8 cellular contexts compared by ENCODE assay signal in the genomic region with DNA sequence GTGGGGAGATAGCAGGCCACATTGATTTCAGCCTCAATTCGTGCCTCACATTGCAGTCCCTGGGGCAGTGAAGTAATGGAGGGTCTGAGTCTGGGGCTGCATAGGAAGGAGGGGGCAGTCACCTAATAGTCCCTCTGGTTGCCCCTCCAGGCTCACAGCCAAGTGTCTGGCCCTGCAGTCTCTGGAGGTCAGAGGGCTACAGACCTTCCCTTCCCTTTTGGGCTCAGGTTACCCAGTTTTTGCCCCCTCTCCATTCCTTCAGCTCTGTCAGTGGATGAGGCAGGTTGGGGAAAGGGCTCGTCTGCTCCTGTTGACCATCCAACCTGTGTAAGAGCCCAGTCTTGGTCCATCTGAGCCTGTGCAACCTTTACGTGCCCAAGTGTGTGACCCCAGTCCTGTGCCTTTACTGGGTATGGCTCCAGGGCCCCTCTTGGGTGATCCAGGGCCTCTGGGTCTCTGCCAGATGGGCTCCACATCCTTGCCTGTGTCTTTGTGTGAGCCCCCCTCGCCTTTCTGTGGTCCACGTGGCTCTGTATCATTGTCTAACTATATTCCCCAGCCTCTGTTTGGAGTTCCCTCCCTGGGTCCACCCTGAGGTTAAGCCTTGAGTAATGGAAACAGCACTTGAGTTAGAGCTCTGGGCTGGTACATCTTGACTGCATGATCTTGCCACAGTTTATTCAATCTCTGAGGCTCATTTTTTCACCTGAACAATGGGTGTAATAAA. TPM values are rescaled to one million over a fixed set of nuclear protein-coding genes. Genes with fewer than 3 reads are reported as not detected.
DNase-seq lines count a peak whose midpoint lies in the region; ATAC-seq, FAIRE-seq and TF ChIP-seq lines count a peak whose summit lies in the region.

No MANE protein-coding gene starts in this region.

- H3K4me2 ChIP-seq in K562 (ENCODE audit: insufficient read depth, low read length), result peak overlapping the region; percentile 97

- no peaks in the 10 kb centered on the region for H3K9me1 ChIP-seq in K562 (ENCODE audit: control insufficient read depth, insufficient read depth, low read length)

- WGBS in K562 (ENCODE audit: insufficient coverage, low coverage, missing lambda C conversion rate), result 16% methylated on average over 5 of the region's 5 CpGs
- WGBS in lung, 2 donors, result 30 to 31% methylated on average over 5 of the region's 5 CpGs
- WGBS in upper lobe of left lung, 2 donors, result 24 to 27% methylated on average over 3 to 5 of the region's 5 CpGs

- TF ChIP-seq POLR2A in K562 (conservative IDR thresholded peaks at IDR 0.05) (peak; percentile 40; the same call in 1 of the 2 replicates), upper lobe of left lung (IDR thresholded peaks at IDR 0.05) (no peak)

- H3K27ac ChIP-seq in K562 (ENCODE audit: extremely low read depth, low read depth, low read length) (peak overlapping the region; percentile 79), lung (ENCODE audit: low read depth in 1 of 2, low read length in 1 of 2) (peak overlapping the region; percentile 95 to 96), upper lobe of left lung (peak overlapping the region; percentile 96 to 99 (median 96))

- H3K79me2 ChIP-seq in K562 (ENCODE audit: control insufficient read depth, insufficient read depth, low read length), result peaks cover 70% of the 10 kb centered on the region

- no peak for FAIRE-seq in K562 (lab: Jason Lieb, UNC)

- intact Hi-C loops in K562 (cut with micrococcal nuclease), result no loop called here

- H3K27me3 ChIP-seq in K562 (ENCODE audit: control insufficient read depth in 2 of 2, insufficient read depth in 2 of 2, low read length in 2 of 2), result no peaks in the 10 kb centered on the region; a peak in 1 of 5 replicates
- no peaks in the 10 kb centered on the region for H3K27me3 ChIP-seq in lung (ENCODE audit: control insufficient read depth, insufficient read depth)
- H3K27me3 ChIP-seq in upper lobe of left lung, result no peaks in the 10 kb centered on the region

- H3K36me3 ChIP-seq in K562 (ENCODE audit: control insufficient read depth, insufficient read depth, low read length), result peaks cover 10% of the 10 kb centered on the region; the same call in 2 of the 3 replicates
- H3K36me3 ChIP-seq in lung (ENCODE audit: control insufficient read depth in 2 of 2, insufficient read depth in 2 of 2, low read length in 2 of 2), result peaks cover 0 to 6% of the 10 kb centered on the region in 2 donors
- H3K36me3 ChIP-seq in upper lobe of left lung, result peaks cover 0 to 5% (median 4%) of the 10 kb centered on the region in 4 donors

- H3K4me3 ChIP-seq in K562, result peak overlapping the region; percentile 93
- no peak overlapping the region for H3K4me3 ChIP-seq in lung
- H3K4me3 ChIP-seq in upper lobe of left lung, result peak overlapping the region in 3 of 4 donors; percentile 83 to 88 (median 88)

- H3K4me1 ChIP-seq in K562 (replicated peaks in 1 of 2; ENCODE audit: control insufficient read depth in 2 of 2, insufficient read depth in 2 of 2, low read length in 2 of 2), result peaks cover 49 to 84% of the 10 kb centered on the region in 2 experiments
- peaks cover 35 to 50% of the 10 kb centered on the region in 2 donors for H3K4me1 ChIP-seq in lung (ENCODE audit: control insufficient read depth in 2 of 2, insufficient read depth in 2 of 2, low read length in 2 of 2)
- H3K4me1 ChIP-seq in upper lobe of left lung, result peaks cover 66 to 88% (median 79%) of the 10 kb centered on the region in 4 donors

- H3K9ac ChIP-seq in K562 (ENCODE audit: insufficient read depth in 1 of 2, low read depth in 2 of 2, low read length in 2 of 2), result peak overlapping the region; percentile 53 to 90

- ATAC-seq in K562 (no peak), lung (ENCODE audit: insufficient read depth, low FRiP score) (no peak), upper lobe of left lung (ENCODE audit: low FRiP score in 2 of 2) (no peak)

- BruUV-seq in K562 (replicated peaks; lab: Mats Ljungman, UMichigan), result no TSS peak

- no peak for TF ChIP-seq RAD21 in K562 (CRISPR knock-in tag; conservative IDR thresholded peaks at IDR 0.05 in 1 of 2, IDR thresholded peaks at IDR 0.05 in 1 of 2)

- no peak for TF ChIP-seq CTCF in K562 (IDR thresholded peaks at IDR 0.05 in 2 of 3, conservative IDR thresholded peaks at IDR 0.05 in 1 of 3; ENCODE audit: insufficient read depth in 2 of 3, low read depth in 1 of 3, low read length in 3 of 3)
- TF ChIP-seq CTCF in lung (IDR thresholded peaks at IDR 0.05; ENCODE audit: control extremely low read depth, extremely low read depth), result no peak
- TF ChIP-seq CTCF in upper lobe of left lung (IDR thresholded peaks at IDR 0.05), result no peak

- CTCF ChIA-PET in K562 (lab: Yijun Ruan, JAX; ENCODE audit: low intra/inter-chr PET ratio), result no interaction called here

- peak overlapping the region; percentile 56 for H2AFZ ChIP-seq in K562 (ENCODE audit: low read depth, low read length)

- peak; percentile 65 for DNase-seq in activated effector memory CD4-positive, alpha-beta T cell treated with anti-CD3 and anti-CD28 coated beads, Interleukin-2, amount 50 U/mL, for 16 hours
- DNase-seq in activated effector memory CD4-positive, alpha-beta T cell treated with Interleukin-2 at 50 U/mL for 16 hours, result no peak
- DNase-seq in K562 (ENCODE audit: extremely low read depth in 1 of 4, low spot score in 3 of 4), result peak in 1 of 4 experiments; percentile 42
- no peak for DNase-seq in lung (ENCODE audit: low spot score)
- DNase-seq in upper lobe of left lung, result no peak
- DNase-seq in T-helper 9 cell, result no peak
- no peak for DNase-seq in NK-92 treated with Interleukin-12 subunit alpha and Interleukin-12 subunit beta, amount 100 ng/mL, for 24 hours (lab: John Stamatoyannopoulos, UW)
- DNase-seq in activated naive CD4-positive, alpha-beta T cell treated with anti-CD3 and anti-CD28 coated beads, Interleukin-2, amount 50 U/mL, for 16 hours, result no peak

- H4K20me1 ChIP-seq in K562 (replicated peaks; ENCODE audit: control insufficient read depth, insufficient read depth, low read length), result 0 out of 2 replicates have a peak, but pooled peaks cover 8% of the 10 kb centered on the region

- no peak for TF ChIP-seq EP300 in K562 (IDR thresholded peaks at IDR 0.05; ENCODE audit: low read length)
- TF ChIP-seq EP300 in upper lobe of left lung (IDR thresholded peaks at IDR 0.05), result no peak

- in situ Hi-C loops in K562 (cut with MboI), result no loop called here

- H3K9me3 ChIP-seq in K562 (replicated peaks; ENCODE audit: control insufficient read depth, insufficient read depth, low read depth, low read length), result no peaks in the 10 kb centered on the region
- no peaks in the 10 kb centered on the region for H3K9me3 ChIP-seq in lung (ENCODE audit: control insufficient read depth in 2 of 2, insufficient read depth in 1 of 2, low read length in 1 of 2)
- no peaks in the 10 kb centered on the region for H3K9me3 ChIP-seq in upper lobe of left lung

- POLR2A ChIA-PET in K562 (lab: Yijun Ruan, JAX), result interaction anchor here (0.6 to 2.1 kb wide), 6 partner anchors 9 to 144 kb away, joined by 3 to 10 read pairs (median 4); a partner anchor contains a TSS

RNA-seq across cellular contexts. Expression of a gene that starts 13.1 kb away (rescaled TPM):
- 24.1 and 86.8 TPM in 2 replicates for total RNA-seq in K562 (2011; cell fraction: chromatin; rRNA removed; ENCODE audit: low replicate concordance)
- total RNA-seq in K562 (2011; cell fraction: nucleolus; rRNA removed), result 64.6 and 65.9 TPM in 2 replicates
- 39.3 and 41.3 TPM in 2 replicates for total RNA-seq in K562 (2011; cell fraction: nucleoplasm; rRNA removed)
- total RNA-seq in K562 (2014; rRNA removed) (13.6 and 13.7 TPM in 2 replicates), K562 (2014; rRNA removed; fragmentation: Illumina TruSeq; extraction: Trizol) (1.5 and 2.2 TPM in 2 replicates), K562 (2015; rRNA removed; fragmentation: Illumina TruSeq; extraction: Trizol) (8.6 and 8.7 TPM in 2 replicates), K562 (2021) (37.6 and 44.7 TPM in 2 replicates), lung (10 to 100 TPM; 31.2 to 84.5 TPM), upper lobe of left lung (100 to 1,000 TPM in 1 of 6 donors, 10 to 100 TPM in 5; 52.6 to 170 (median 77.7) TPM)
- polyA plus RNA-seq in K562 (2011; rRNA removed) (3.0 and 5.8 TPM in 2 replicates), K562 (2014; fragmentation: Illumina TruSeq; extraction: Trizol) (12.0 and 21.5 TPM in 2 replicates), K562 (2014; fragmentation: Nextera tagmentation; extraction: Ambion mirVana) (under 1 TPM; 0.07 to 0.13 TPM), K562 (2014; rRNA removed) (18.9 and 19.9 TPM in 2 replicates), lung (10 to 100 TPM; 38.2 to 43.0 TPM)
- polyA plus RNA-seq in K562 (2011; cell fraction: cytosol; rRNA removed), result 4.3 and 10.0 TPM in 2 replicates
- 37.3 and 64.7 TPM in 2 replicates for polyA plus RNA-seq in K562 (2011; cell fraction: nucleus; rRNA removed)
- 24.4 and 27.9 TPM in 2 replicates for polyA plus RNA-seq in K562 (2012)
- polyA minus RNA-seq in K562 (2011; rRNA and poly(A)+ RNA removed), result 1.8 and 2.4 TPM in 2 replicates
- 12.8 and 21.3 TPM in 2 replicates for polyA minus RNA-seq in K562 (2011; cell fraction: cytosol; rRNA and poly(A)+ RNA removed)
- polyA minus RNA-seq in K562 (2011; cell fraction: nucleus; rRNA and poly(A)+ RNA removed), result 14.4 and 16.6 TPM in 2 replicates

RNA-seq across cellular contexts. Expression of a gene that starts 19.7 kb away (rescaled TPM):
- 0.30 and 0.67 TPM in 2 replicates for total RNA-seq in K562 (2011; cell fraction: chromatin; rRNA removed; ENCODE audit: low replicate concordance)
- 0.39 and 0.83 TPM in 2 replicates for total RNA-seq in K562 (2011; cell fraction: nucleolus; rRNA removed)
- total RNA-seq in K562 (2011; cell fraction: nucleoplasm; rRNA removed), result 0.76 and 0.81 TPM in 2 replicates
- total RNA-seq in K562 (2014; rRNA removed), result 0.54 and 1.1 TPM in 2 replicates
- 0.11 and 0.32 TPM in 2 replicates for total RNA-seq in K562 (2014; rRNA removed; fragmentation: Illumina TruSeq; extraction: Trizol)
- 0.94 and 1.1 TPM in 2 replicates for total RNA-seq in K562 (2015; rRNA removed; fragmentation: Illumina TruSeq; extraction: Trizol)
- total RNA-seq in K562 (2021), result 1.6 and 1.8 TPM in 2 replicates
- 0.24 and 0.34 TPM in 2 replicates for polyA plus RNA-seq in K562 (2011; rRNA removed)
- 0.41 and 2.0 TPM in 2 replicates for polyA plus RNA-seq in K562 (2011; cell fraction: cytosol; rRNA removed)
- polyA plus RNA-seq in K562 (2011; cell fraction: nucleus; rRNA removed), result 0.21 and 0.77 TPM in 2 replicates
- 1.4 and 1.7 TPM in 2 replicates for polyA plus RNA-seq in K562 (2012)
- polyA plus RNA-seq in K562 (2014; fragmentation: Illumina TruSeq; extraction: Trizol), result 1.0 and 1.9 TPM in 2 replicates
- under 1 TPM; 0.10 to 0.18 TPM for polyA plus RNA-seq in K562 (2014; fragmentation: Nextera tagmentation; extraction: Ambion mirVana)
- polyA plus RNA-seq in K562 (2014; rRNA removed), result 0.73 and 1.6 TPM in 2 replicates
- polyA minus RNA-seq in K562 (2011; rRNA and poly(A)+ RNA removed), result 0.15 and 0.32 TPM in 2 replicates
- 1.2 TPM in 1 of 2 replicates, not detected in the other for polyA minus RNA-seq in K562 (2011; cell fraction: cytosol; rRNA and poly(A)+ RNA removed)
- 0.40 TPM in 1 of 2 replicates, not detected in the other for polyA minus RNA-seq in K562 (2011; cell fraction: nucleus; rRNA and poly(A)+ RNA removed)
- total RNA-seq in lung, result 1 to 10 TPM in 1 of 2 donors, under 1 TPM in 1; 0.23 to 1.0 TPM
- polyA plus RNA-seq in lung, result under 1 TPM; 0.63 to 0.92 TPM
- total RNA-seq in upper lobe of left lung, result 1 to 10 TPM in 1 of 6 donors, under 1 TPM in 2, not detected in 3; 0.40 to 1.4 (median 0.61) TPM

RNA-seq across cellular contexts. Expression of a gene that starts 20.2 kb away (rescaled TPM):
- total RNA-seq in K562 (2011; cell fraction: chromatin; rRNA removed; ENCODE audit: low replicate concordance), result 3.9 and 24.8 TPM in 2 replicates
- total RNA-seq in K562 (2011; cell fraction: nucleolus; rRNA removed), result 45.0 and 47.0 TPM in 2 replicates
- 16.6 and 17.6 TPM in 2 replicates for total RNA-seq in K562 (2011; cell fraction: nucleoplasm; rRNA removed)
- total RNA-seq in K562 (2014; rRNA removed) (114 and 146 TPM in 2 replicates), K562 (2014; rRNA removed; fragmentation: Illumina TruSeq; extraction: Trizol) (28.7 and 48.0 TPM in 2 replicates), K562 (2015; rRNA removed; fragmentation: Illumina TruSeq; extraction: Trizol) (78.9 and 81.0 TPM in 2 replicates), K562 (2021) (130 and 138 TPM in 2 replicates), lung (10 to 100 TPM; 30.1 to 30.6 TPM), upper lobe of left lung (10 to 100 TPM; 13.6 to 21.2 (median 18.8) TPM)
- polyA plus RNA-seq in K562 (2011; rRNA removed) (27.5 and 40.8 TPM in 2 replicates), K562 (2014; fragmentation: Illumina TruSeq; extraction: Trizol) (96.7 and 113 TPM in 2 replicates), K562 (2014; fragmentation: Nextera tagmentation; extraction: Ambion mirVana) (10 to 100 TPM; 10.5 to 23.5 TPM), K562 (2014; rRNA removed) (79.6 and 80.6 TPM in 2 replicates), lung (10 to 100 TPM; 27.2 to 33.0 TPM)
- polyA plus RNA-seq in K562 (2011; cell fraction: cytosol; rRNA removed), result 71.5 and 165 TPM in 2 replicates
- polyA plus RNA-seq in K562 (2011; cell fraction: nucleus; rRNA removed), result 47.4 and 73.9 TPM in 2 replicates
- 83.4 and 102 TPM in 2 replicates for polyA plus RNA-seq in K562 (2012)
- 20.7 and 34.8 TPM in 2 replicates for polyA minus RNA-seq in K562 (2011; rRNA and poly(A)+ RNA removed)
- polyA minus RNA-seq in K562 (2011; cell fraction: cytosol; rRNA and poly(A)+ RNA removed), result 70.3 and 71.1 TPM in 2 replicates
- polyA minus RNA-seq in K562 (2011; cell fraction: nucleus; rRNA and poly(A)+ RNA removed), result 16.8 and 18.9 TPM in 2 replicates

RNA-seq across cellular contexts. Expression of a gene that starts 27.3 kb away (rescaled TPM):
- 105 and 266 TPM in 2 replicates for total RNA-seq in K562 (2011; cell fraction: chromatin; rRNA removed; ENCODE audit: low replicate concordance)
- total RNA-seq in K562 (2011; cell fraction: nucleolus; rRNA removed), result 150 and 152 TPM in 2 replicates
- total RNA-seq in K562 (2011; cell fraction: nucleoplasm; rRNA removed), result 89.4 and 93.6 TPM in 2 replicates
- total RNA-seq in K562 (2014; rRNA removed), result 27.1 and 29.8 TPM in 2 replicates
- total RNA-seq in K562 (2014; rRNA removed; fragmentation: Illumina TruSeq; extraction: Trizol), result 19.0 and 20.0 TPM in 2 replicates
- 26.5 and 30.0 TPM in 2 replicates for total RNA-seq in K562 (2015; rRNA removed; fragmentation: Illumina TruSeq; extraction: Trizol)
- 72.7 and 75.4 TPM in 2 replicates for total RNA-seq in K562 (2021)
- 27.0 and 41.5 TPM in 2 replicates for polyA plus RNA-seq in K562 (2011; rRNA removed)
- 33.1 and 53.6 TPM in 2 replicates for polyA plus RNA-seq in K562 (2011; cell fraction: cytosol; rRNA removed)
- polyA plus RNA-seq in K562 (2011; cell fraction: nucleus; rRNA removed), result 142 and 197 TPM in 2 replicates
- 34.3 and 44.0 TPM in 2 replicates for polyA plus RNA-seq in K562 (2012)
- 28.9 and 45.7 TPM in 2 replicates for polyA plus RNA-seq in K562 (2014; fragmentation: Illumina TruSeq; extraction: Trizol)
- under 1 TPM; 0.03 to 0.13 TPM for polyA plus RNA-seq in K562 (2014; fragmentation: Nextera tagmentation; extraction: Ambion mirVana)
- 54.9 and 62.2 TPM in 2 replicates for polyA plus RNA-seq in K562 (2014; rRNA removed)
- 16.2 and 21.5 TPM in 2 replicates for polyA minus RNA-seq in K562 (2011; rRNA and poly(A)+ RNA removed)
- polyA minus RNA-seq in K562 (2011; cell fraction: cytosol; rRNA and poly(A)+ RNA removed), result 31.7 and 33.0 TPM in 2 replicates
- polyA minus RNA-seq in K562 (2011; cell fraction: nucleus; rRNA and poly(A)+ RNA removed), result 30.3 and 43.7 TPM in 2 replicates
- 10 to 100 TPM; 24.2 to 53.6 TPM for total RNA-seq in lung
- polyA plus RNA-seq in lung, result 10 to 100 TPM; 35.2 to 50.8 TPM
- total RNA-seq in upper lobe of left lung, result 10 to 100 TPM; 13.6 to 59.4 (median 32.5) TPM

RNA-seq across cellular contexts. Expression of a gene that starts 30.9 kb away (rescaled TPM):
- total RNA-seq in K562 (2011; cell fraction: chromatin; rRNA removed; ENCODE audit: low replicate concordance), result 4.7 and 17.0 TPM in 2 replicates
- 7.8 and 16.2 TPM in 2 replicates for total RNA-seq in K562 (2011; cell fraction: nucleolus; rRNA removed)
- 4.7 and 8.2 TPM in 2 replicates for total RNA-seq in K562 (2011; cell fraction: nucleoplasm; rRNA removed)
- total RNA-seq in K562 (2014; rRNA removed), result 0.61 TPM in 1 of 2 replicates, not detected in the other
- 0.80 and 0.83 TPM in 2 replicates for total RNA-seq in K562 (2014; rRNA removed; fragmentation: Illumina TruSeq; extraction: Trizol)
- total RNA-seq in K562 (2015; rRNA removed; fragmentation: Illumina TruSeq; extraction: Trizol), result 0.75 and 0.94 TPM in 2 replicates
- total RNA-seq in K562 (2021), result 2.8 and 5.5 TPM in 2 replicates
- polyA plus RNA-seq in K562 (2011; rRNA removed), result 1.3 and 1.8 TPM in 2 replicates
- 0.54 and 0.77 TPM in 2 replicates for polyA plus RNA-seq in K562 (2011; cell fraction: cytosol; rRNA removed)
- 16.6 and 17.9 TPM in 2 replicates for polyA plus RNA-seq in K562 (2011; cell fraction: nucleus; rRNA removed)
- polyA plus RNA-seq in K562 (2012), result 0.91 and 2.6 TPM in 2 replicates
- polyA plus RNA-seq in K562 (2014; fragmentation: Illumina TruSeq; extraction: Trizol), result 1.8 and 2.0 TPM in 2 replicates
- not detected for polyA plus RNA-seq in K562 (2014; fragmentation: Nextera tagmentation; extraction: Ambion mirVana)
- 3.0 and 4.1 TPM in 2 replicates for polyA plus RNA-seq in K562 (2014; rRNA removed)
- 1.9 and 2.4 TPM in 2 replicates for polyA minus RNA-seq in K562 (2011; rRNA and poly(A)+ RNA removed)
- 4.5 TPM in 1 of 2 replicates, not detected in the other for polyA minus RNA-seq in K562 (2011; cell fraction: cytosol; rRNA and poly(A)+ RNA removed)
- 6.6 and 11.7 TPM in 2 replicates for polyA minus RNA-seq in K562 (2011; cell fraction: nucleus; rRNA and poly(A)+ RNA removed)
- total RNA-seq in lung, result under 1 TPM in 1 of 2 donors, not detected in 1; 0.95 TPM
- polyA plus RNA-seq in lung, result under 1 TPM; 0.12 to 0.40 TPM
- under 1 TPM in 3 of 6 donors, not detected in 3; 0.34 to 0.79 (median 0.49) TPM for total RNA-seq in upper lobe of left lung
